8 cellular contexts compared by ENCODE assay signal in the genomic region with DNA sequence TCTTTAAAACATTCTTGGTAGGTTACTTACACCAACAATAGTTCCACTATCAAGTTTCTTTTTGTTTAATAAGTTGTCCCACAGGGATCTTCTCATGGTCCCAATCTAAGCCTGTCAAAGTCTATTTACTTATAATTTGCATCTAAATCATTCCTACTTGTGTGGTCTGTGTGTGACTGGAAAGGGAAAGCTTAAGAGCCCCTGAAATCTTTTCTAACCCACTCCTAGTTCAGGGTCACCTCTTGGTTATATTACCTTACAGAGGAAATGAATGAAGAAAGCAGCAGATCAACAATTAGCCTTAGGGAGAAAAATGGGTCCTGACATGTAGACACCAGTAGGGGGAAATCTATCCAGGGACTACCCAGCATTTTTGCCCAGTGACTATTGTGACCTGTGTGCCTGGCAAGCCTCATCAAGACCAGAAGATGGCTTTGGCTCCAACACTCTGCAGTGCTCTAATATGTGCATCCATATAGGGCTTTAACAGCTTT.
DNase-seq lines count a peak whose midpoint lies in the region; ATAC-seq, FAIRE-seq and TF ChIP-seq lines count a peak whose summit lies in the region.
"Had no signal": no experiment of that assay in that cellular context is flagged by ENCODE, and none has a peak within 500 bp of the region (broad histone marks: within the 10 kb centered on the region; RNA-seq: fewer than 3 reads in every experiment).

No MANE protein-coding gene starts in this region.

- H3K79me2 ChIP-seq in GM23338 (replicated peaks; ENCODE audit: insufficient read depth) (no peaks in the 10 kb centered on the region), endothelial cell of umbilical vein (ENCODE audit: control insufficient read depth, insufficient read depth, low read length) (no peaks in the 10 kb centered on the region)

- TF ChIP-seq CTCF in GM23338 (conservative IDR thresholded peaks at IDR 0.05; ENCODE audit: low read depth in 2 of 2) (peak; percentile 62 to 70), endothelial cell of umbilical vein (IDR thresholded peaks at IDR 0.05; ENCODE audit: extremely low read depth in 1 of 2, insufficient read depth in 1 of 2, low read depth in 1 of 2, low read length in 2 of 2) (peak; percentile 34 to 48)

- H3K27me3 Mint-ChIP-seq in GM23338 (ENCODE audit: insufficient read depth, low read depth, poor library complexity): peaks cover 2% of the 10 kb centered on the region
- no peaks in the 10 kb centered on the region for H3K27me3 Mint-ChIP-seq in natural killer cell treated with Interleukin-12 subunit alpha and Interleukin-12 subunit beta and Interleukin-15 and Interleukin-18, amount 100 ng/mL, for 72 hours

- no peaks in the 10 kb centered on the region for H3K9me1 ChIP-seq in endothelial cell of umbilical vein (replicated peaks; ENCODE audit: control insufficient read depth, extremely low read depth, insufficient read depth, low read length)

- H3K9me2 ChIP-seq in GM23338 (ENCODE audit: insufficient read depth): no peaks in the 10 kb centered on the region

- H3K4me1 ChIP-seq in GM23338 (ENCODE audit: insufficient read depth): peaks cover 42% of the 10 kb centered on the region
- H3K4me1 ChIP-seq in endothelial cell of umbilical vein (ENCODE audit: control insufficient read depth, extremely low read depth, insufficient read depth, low read length): peaks cover 40% of the 10 kb centered on the region
- H3K4me1 ChIP-seq: sigmoid colon had no signal

- peak; percentile 63 for FAIRE-seq in endothelial cell of umbilical vein (lab: Jason Lieb, UNC)

- CTCF ChIA-PET in endothelial cell of umbilical vein (lab: Charles Lee): interaction anchor here (1.5 to 3.2 kb wide), 3 partner anchors 111 to 148 kb away, joined by 3 to 17 read pairs (median 11); partner anchors contain the start of gene HAS3

- H3K36me3 ChIP-seq in GM23338 (ENCODE audit: insufficient read depth): no peaks in the 10 kb centered on the region
- no peaks in the 10 kb centered on the region for H3K36me3 ChIP-seq in endothelial cell of umbilical vein (ENCODE audit: control insufficient read depth in 2 of 2, extremely low read depth in 1 of 2, insufficient read depth in 2 of 2, low read length in 2 of 2)
- H3K36me3 ChIP-seq: sigmoid colon had no signal

- H3K27ac Mint-ChIP-seq in GM23338: peak overlapping the region; percentile 21; the same call in 1 of the 2 replicates
- H3K27ac Mint-ChIP-seq in natural killer cell treated with Interleukin-12 subunit alpha and Interleukin-12 subunit beta and Interleukin-15 and Interleukin-18, amount 100 ng/mL, for 72 hours: no peak overlapping the region

- H3K4me2 ChIP-seq in GM23338 (peak overlapping the region; percentile 22), endothelial cell of umbilical vein (ENCODE audit: insufficient read depth, low read length) (peak overlapping the region; percentile 12)

- H4K20me1 ChIP-seq in GM23338 (replicated peaks; ENCODE audit: insufficient read depth): no peaks in the 10 kb centered on the region
- H4K20me1 ChIP-seq in endothelial cell of umbilical vein (replicated peaks; ENCODE audit: control insufficient read depth, extremely low read depth, insufficient read depth, low read length): no peaks in the 10 kb centered on the region

- H3K9me3 ChIP-seq in endothelial cell of umbilical vein (replicated peaks; ENCODE audit: control insufficient read depth, insufficient read depth, low read length): no peaks in the 10 kb centered on the region
- H3K9me3 ChIP-seq: sigmoid colon had no signal

- no peak overlapping the region for H3K27ac ChIP-seq in GM23338 (ENCODE audit: low read depth)
- peak overlapping the region; percentile 69 for H3K27ac ChIP-seq in endothelial cell of umbilical vein (ENCODE audit: insufficient read depth, low read depth, low read length)
- H3K27ac ChIP-seq: sigmoid colon had no signal

- peak; percentile 92 for ATAC-seq in GM23338
- ATAC-seq in natural killer cell treated with Interleukin-12 subunit alpha and Interleukin-12 subunit beta and Interleukin-15 and Interleukin-18, amount 100 ng/mL, for 72 hours: no peak

- H3K4me3 ChIP-seq in GM23338 (no peak overlapping the region), endothelial cell of umbilical vein (replicated peaks in 1 of 3; ENCODE audit: insufficient read depth in 1 of 3, low read depth in 1 of 3, low read length in 3 of 3) (no peak overlapping the region)
- H3K4me3 ChIP-seq: sigmoid colon had no signal

- peak; percentile 85 for DNase-seq in GM23338 (ENCODE audit: low spot score)
- peak; percentile 24 for DNase-seq in NCI-H226
- DNase-seq in endothelial cell of umbilical vein (ENCODE audit: low read depth, low spot score): peak; percentile 53
- peak; percentile 10 for DNase-seq in pons (ENCODE audit: low spot score)
- DNase-seq in natural killer cell treated with Interleukin-12 subunit alpha and Interleukin-12 subunit beta and Interleukin-15 and Interleukin-18, amount 100 ng/mL, for 72 hours (ENCODE audit: low spot score): no peak
- DNase-seq in hippocampal formation (lab: John Stamatoyannopoulos, UW): no peak
- DNase-seq in hypothalamus (lab: John Stamatoyannopoulos, UW): no peak
- DNase-seq: sigmoid colon had no signal

- BruUV-seq in endothelial cell of umbilical vein (replicated peaks; lab: Mats Ljungman, UMichigan): no TSS peak

- dilution Hi-C loops in endothelial cell of umbilical vein (cut with MboI; ENCODE audit: extremely low pct_ligation_motif_present, low sequenced_read_pairs): no loop called here

- no peak overlapping the region; the same call in 2 of the 3 replicates for H3K4me3 Mint-ChIP-seq in GM23338
- H3K4me3 Mint-ChIP-seq in natural killer cell treated with Interleukin-12 subunit alpha and Interleukin-12 subunit beta and Interleukin-15 and Interleukin-18, amount 100 ng/mL, for 72 hours: no peak overlapping the region

- TF ChIP-seq POLR2A in endothelial cell of umbilical vein (IDR thresholded peaks at IDR 0.05; ENCODE audit: low read depth, low read length): no peak

- intact Hi-C loops in endothelial cell of umbilical vein (cut with micrococcal nuclease): loop anchor here (1.0 kb wide), 3 partner anchors 45 to 129 kb away; no protein-coding TSS in a partner anchor

- 0 out of 3 replicates have a peak, but pooled peaks cover 3% of the 10 kb centered on the region for H3K9me3 Mint-ChIP-seq in GM23338
- no peaks in the 10 kb centered on the region for H3K9me3 Mint-ChIP-seq in natural killer cell treated with Interleukin-12 subunit alpha and Interleukin-12 subunit beta and Interleukin-15 and Interleukin-18, amount 100 ng/mL, for 72 hours

- peaks cover 6% of the 10 kb centered on the region; the same call in 2 of the 3 replicates for H3K36me3 Mint-ChIP-seq in GM23338 (ENCODE audit: low read depth)
- no peaks in the 10 kb centered on the region for H3K36me3 Mint-ChIP-seq in natural killer cell treated with Interleukin-12 subunit alpha and Interleukin-12 subunit beta and Interleukin-15 and Interleukin-18, amount 100 ng/mL, for 72 hours

- H3K27me3 ChIP-seq in GM23338 (ENCODE audit: insufficient read depth): no peaks in the 10 kb centered on the region
- no peaks in the 10 kb centered on the region for H3K27me3 ChIP-seq in endothelial cell of umbilical vein (ENCODE audit: control insufficient read depth in 2 of 2, insufficient read depth in 2 of 2, low read length in 2 of 2)
- H3K27me3 ChIP-seq: sigmoid colon had no signal

- H3F3A ChIP-seq in GM23338 (replicated peaks; ENCODE audit: low read depth): no peaks in the 10 kb centered on the region

- peaks cover 38% of the 10 kb centered on the region for H3K4me1 Mint-ChIP-seq in GM23338
- no peaks in the 10 kb centered on the region for H3K4me1 Mint-ChIP-seq in natural killer cell treated with Interleukin-12 subunit alpha and Interleukin-12 subunit beta and Interleukin-15 and Interleukin-18, amount 100 ng/mL, for 72 hours (ENCODE audit: low read depth in 2 of 2)

- POLR2A ChIA-PET in endothelial cell of umbilical vein (lab: Charles Lee): no interaction called here

- no peak overlapping the region for H3K9ac ChIP-seq in endothelial cell of umbilical vein (replicated peaks; ENCODE audit: extremely low read depth, insufficient read depth, low read length)

- H2AFZ ChIP-seq in GM23338 (no peak overlapping the region), endothelial cell of umbilical vein (ENCODE audit: low read depth, low read length) (no peak overlapping the region)

TF ChIP-seq in endothelial cell of umbilical vein, 7 proteins besides CTCF, POLR2A, EP300 and RAD21:
- TF ChIP-seq FOS (IDR thresholded peaks at IDR 0.05; ENCODE audit: borderline replicate concordance, insufficient read depth, low read length): no peak

Comparison
In these comparisons a context has a peak if more than half of its experiments do, and no peak if none do; other contexts are left out.
1. DNase-seq: peak in GM23338 (single experiment), NCI-H226 (single experiment), endothelial cell of umbilical vein (single experiment) and pons (single experiment); none in natural killer cell treated with Interleukin-12 subunit alpha and Interleukin-12 subunit beta and Interleukin-15 and Interleukin-18, amount 100 ng/mL, for 72 hours (single experiment), hippocampal formation (0 of 2) and hypothalamus (0 of 51).